ENCODE assay signal across 28 cellular contexts in the genomic region with DNA sequence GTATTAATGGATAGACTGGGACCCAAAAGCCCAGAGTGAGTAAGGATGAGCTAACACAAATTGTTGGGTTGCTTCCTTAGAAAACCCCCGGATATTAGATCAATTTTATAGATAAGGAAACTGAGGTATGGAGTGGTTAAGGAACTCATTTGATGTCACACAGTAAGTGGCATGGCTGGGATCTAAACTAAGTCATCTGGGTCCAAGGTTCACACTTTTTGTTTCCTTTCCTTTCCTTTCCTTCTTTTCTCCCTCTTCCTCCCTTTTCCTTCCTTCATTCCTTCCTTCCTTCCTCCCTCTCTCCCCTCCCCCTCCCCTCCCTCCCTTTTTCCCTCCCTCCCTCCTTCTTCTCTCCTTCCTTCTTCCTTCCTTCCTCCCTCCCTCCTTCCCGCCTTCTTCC.
"Had no signal": no experiment of that assay in that cellular context is flagged by ENCODE, and none has a peak within 500 bp of the region (broad histone marks: within the 10 kb centered on the region; RNA-seq: fewer than 3 reads in every experiment).

No MANE protein-coding gene starts in this region.

- H3K4me3 ChIP-seq: colonic mucosa, coronary artery, dorsolateral prefrontal cortex, esophagus muscularis mucosa, esophagus squamous epithelium, gastrocnemius medialis, gastroesophageal sphincter, heart left ventricle, heart right ventricle had no signal

- DNase-seq: colonic mucosa; cortex of kidney; dermis blood vessel endothelial cell; dorsolateral prefrontal cortex; effector CD4-positive, alpha-beta T cell; effector CD8-positive, alpha-beta T cell; effector memory CD4-positive, alpha-beta T cell; effector memory CD8-positive, alpha-beta T cell; endodermal cell; erythroblast; esophagus squamous epithelium; foreskin fibroblast; foreskin keratinocyte; foreskin melanocyte; gastrocnemius medialis; glutamatergic neuron; head of caudate nucleus; heart left ventricle; heart right ventricle had no signal

- H3K27ac ChIP-seq: colonic mucosa, coronary artery, dorsolateral prefrontal cortex, epithelial cell of prostate, esophagus muscularis mucosa, esophagus squamous epithelium, foreskin keratinocyte, gastrocnemius medialis, gastroesophageal sphincter, heart left ventricle, heart right ventricle had no signal

- FAIRE-seq: colon, endometrium, endothelial cell of umbilical vein, frontal cortex had no signal

- H3K27me3 ChIP-seq: colonic mucosa, esophagus muscularis mucosa, esophagus squamous epithelium, foreskin keratinocyte, gastrocnemius medialis, gastroesophageal sphincter, heart left ventricle had no signal

- H3K9me3 ChIP-seq: colonic mucosa, esophagus muscularis mucosa, esophagus squamous epithelium had no signal

- H3K4me1 ChIP-seq: colonic mucosa, foreskin keratinocyte, gastrocnemius medialis had no signal

- ATAC-seq: effector memory CD8-positive, alpha-beta T cell; esophagus mucosa; foreskin keratinocyte; gastrocnemius medialis; gastroesophageal sphincter; heart left ventricle; heart right ventricle had no signal

- H3K36me3 ChIP-seq: colonic mucosa, esophagus muscularis mucosa, esophagus squamous epithelium, gastrocnemius medialis, gastroesophageal sphincter, heart left ventricle, heart right ventricle had no signal
